10 cellular contexts compared by ENCODE assay signal in the genomic region with DNA sequence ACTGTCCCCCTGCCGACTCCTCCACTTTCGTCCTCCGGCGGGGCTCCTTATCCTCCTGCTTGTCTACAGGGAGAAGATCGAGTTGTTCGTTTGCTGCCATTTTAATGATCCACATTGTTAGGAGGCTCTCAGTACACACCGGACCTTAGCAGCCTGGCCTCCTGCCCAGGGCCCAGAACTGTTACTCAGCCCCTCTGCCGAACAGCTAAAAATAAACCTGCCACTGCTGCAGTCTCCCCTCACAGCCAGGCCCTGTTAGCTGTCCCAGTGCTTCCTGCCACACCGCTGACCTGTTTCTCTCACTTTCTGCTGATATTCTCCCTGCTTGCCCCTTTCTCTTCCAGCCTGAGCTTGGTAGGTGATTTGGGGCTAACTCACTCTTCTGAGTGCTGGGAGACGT. TPM values are rescaled to one million over a fixed set of nuclear protein-coding genes. Genes with fewer than 3 reads are reported as not detected.
DNase-seq lines count a peak whose midpoint lies in the region; ATAC-seq and TF ChIP-seq lines count a peak whose summit lies in the region.
"Had no signal": no experiment of that assay in that cellular context is flagged by ENCODE, and none has a peak within 500 bp of the region (broad histone marks: within the 10 kb centered on the region; RNA-seq: fewer than 3 reads in every experiment).

No MANE protein-coding gene starts in this region.

- no peak for TF ChIP-seq CTCF in HEK293 (tag by site-specific recombination; IDR thresholded peaks at IDR 0.05)
- no peak for TF ChIP-seq CTCF in brain (conservative IDR thresholded peaks at IDR 0.05)

- H3K36me3 Mint-ChIP-seq in brain = peaks cover 26% of the 10 kb centered on the region
- H3K36me3 Mint-ChIP-seq in immature natural killer cell = peaks cover 0 to 11% (median 0%) of the 10 kb centered on the region in 3 donors
- H3K36me3 Mint-ChIP-seq in stimulated activated effector memory CD8-positive, alpha-beta T cell treated with anti-CD3 and anti-CD28 coated beads, Interleukin-12 subunit alpha, Interleukin-12 subunit beta, amount 100 ng/mL, for 72 hours = peaks cover 41% of the 10 kb centered on the region

- H3K27me3 Mint-ChIP-seq in brain (no peaks in the 10 kb centered on the region), immature natural killer cell (ENCODE audit: low read depth in 3 of 3) (peaks cover 1 to 10% (median 2%) of the 10 kb centered on the region in 3 donors)

- H3K9me3 Mint-ChIP-seq in brain = no peaks in the 10 kb centered on the region
- no peaks in the 10 kb centered on the region for H3K9me3 Mint-ChIP-seq in immature natural killer cell
- no peaks in the 10 kb centered on the region for H3K9me3 Mint-ChIP-seq in stimulated activated effector memory CD8-positive, alpha-beta T cell treated with anti-CD3 and anti-CD28 coated beads, Interleukin-12 subunit alpha, Interleukin-12 subunit beta, amount 100 ng/mL, for 72 hours
- H3K9me3 Mint-ChIP-seq: T-helper 1 cell treated with Interleukin-12 subunit alpha and Interleukin-12 subunit beta and Interleukin-4 antibody, amounts not matched to agents 30 μg/mL and 1 μg/mL, for 36 hours had no signal

- H3K4me3 ChIP-seq in HEK293 (ENCODE audit: low read depth, low read length) = no peak overlapping the region

- H3K9me3 ChIP-seq in HEK293 (ENCODE audit: control insufficient read depth, insufficient read depth, low read depth, low read length) = no peaks in the 10 kb centered on the region

- POLR2A ChIA-PET in HEK293 (lab: Yijun Ruan, JAX) = interaction anchor here (0.9 kb wide), 1 partner anchor 23 kb away, joined by 3 read pairs; no protein-coding TSS in a partner anchor

- H3K4me1 ChIP-seq in HEK293 (ENCODE audit: control insufficient read depth, insufficient read depth, low read length) = no peaks in the 10 kb centered on the region; the same call in 1 of the 2 replicates

- CTCF ChIA-PET in HEK293 (lab: Yijun Ruan, JAX) = interaction anchor here (1.6 to 6.5 kb wide), 3 partner anchors 28 to 33 kb away, joined by 6 to 32 read pairs (median 24); no protein-coding TSS in a partner anchor

- H3K27ac ChIP-seq in HEK293 (ENCODE audit: extremely low read depth, low read depth, low read length) = no peak overlapping the region

- peak overlapping the region in 3 of 5 experiments; percentile 2 to 72 (median 51) for H3K4me3 Mint-ChIP-seq in brain
- H3K4me3 Mint-ChIP-seq in immature natural killer cell = peak overlapping the region; percentile 58 to 77 (median 77)
- H3K4me3 Mint-ChIP-seq in stimulated activated effector memory CD8-positive, alpha-beta T cell treated with anti-CD3 and anti-CD28 coated beads, Interleukin-12 subunit alpha, Interleukin-12 subunit beta, amount 100 ng/mL, for 72 hours = peak overlapping the region; percentile 22
- H3K4me3 Mint-ChIP-seq: T-helper 1 cell treated with Interleukin-12 subunit alpha and Interleukin-12 subunit beta and Interleukin-4 antibody, amounts not matched to agents 30 μg/mL and 1 μg/mL, for 36 hours had no signal

- H3K27ac Mint-ChIP-seq in brain (peak overlapping the region; percentile 31 to 80 (median 64)), immature natural killer cell (peak overlapping the region; percentile 51 to 93 (median 81))
- H3K27ac Mint-ChIP-seq in stimulated activated effector memory CD8-positive, alpha-beta T cell treated with anti-CD3 and anti-CD28 coated beads, Interleukin-12 subunit alpha, Interleukin-12 subunit beta, amount 100 ng/mL, for 72 hours = peak overlapping the region; percentile 88
- H3K27ac Mint-ChIP-seq: T-helper 1 cell treated with Interleukin-12 subunit alpha and Interleukin-12 subunit beta and Interleukin-4 antibody, amounts not matched to agents 30 μg/mL and 1 μg/mL, for 36 hours had no signal

- no peak for DNase-seq in immature natural killer cell
- no peak for DNase-seq in stimulated activated effector memory CD8-positive, alpha-beta T cell treated with anti-CD3 and anti-CD28 coated beads, Interleukin-12 subunit alpha, Interleukin-12 subunit beta, amount 100 ng/mL, for 72 hours (ENCODE audit: low spot score in 2 of 2)
- no peak for DNase-seq in activated CD4-positive, alpha-beta T cell treated with anti-CD3 and anti-CD28 coated beads, Interleukin-2, amount 50 U/mL, for 1 hour
- no peak for DNase-seq in NCI-H187 (lab: John Stamatoyannopoulos, UW)
- DNase-seq in putamen (ENCODE audit: low spot score) = no peak
- DNase-seq in NAMALWA (ENCODE audit: low spot score) = no peak
- DNase-seq: foreskin melanocyte had no signal

- H3K36me3 ChIP-seq in HEK293 (ENCODE audit: control insufficient read depth in 2 of 2, insufficient read depth in 1 of 2, low read length in 2 of 2) = peaks cover 0 to 9% of the 10 kb centered on the region in 2 experiments; a peak in 1 of 3 replicates

- peaks cover 91% of the 10 kb centered on the region for H3K4me1 Mint-ChIP-seq in brain
- peaks cover 94 to 100% of the 10 kb centered on the region in 2 donors for H3K4me1 Mint-ChIP-seq in immature natural killer cell
- peaks cover 100% of the 10 kb centered on the region for H3K4me1 Mint-ChIP-seq in stimulated activated effector memory CD8-positive, alpha-beta T cell treated with anti-CD3 and anti-CD28 coated beads, Interleukin-12 subunit alpha, Interleukin-12 subunit beta, amount 100 ng/mL, for 72 hours

- peak; percentile 17 for ATAC-seq in stimulated activated effector memory CD8-positive, alpha-beta T cell treated with anti-CD3 and anti-CD28 coated beads, Interleukin-12 subunit alpha, Interleukin-12 subunit beta, amount 100 ng/mL, for 72 hours

TF ChIP-seq in HEK293, 187 proteins besides CTCF, POLR2A, EP300 and RAD21:
- TF ChIP-seq PRDM1 (tag by site-specific recombination; IDR thresholded peaks at IDR 0.05) (peak; percentile 79), ZNF626 (tag by site-specific recombination; IDR thresholded peaks at IDR 0.05) (no peak), KLF9 (tag by site-specific recombination; IDR thresholded peaks at IDR 0.05; ENCODE audit: low read depth) (no peak), ZNF629 (tag by site-specific recombination; IDR thresholded peaks at IDR 0.05) (no peak), ZFP69B (tag by site-specific recombination; IDR thresholded peaks at IDR 0.05) (no peak), HOXD13 (CRISPR knock-in tag; IDR thresholded peaks at IDR 0.05; ENCODE audit: borderline replicate concordance) (no peak), PRDM10 (tag by site-specific recombination; IDR thresholded peaks at IDR 0.05) (peak; percentile 75), ZNF302 (tag by site-specific recombination; IDR thresholded peaks at IDR 0.05; ENCODE audit: low read depth) (no peak), FEZF1 (tag by site-specific recombination; IDR thresholded peaks at IDR 0.05) (peak; percentile 59), ZNF660 (tag by site-specific recombination; IDR thresholded peaks at IDR 0.05) (no peak), ZNF23 (tag by site-specific recombination; IDR thresholded peaks at IDR 0.05; ENCODE audit: borderline replicate concordance) (no peak), ZNF404 (tag by site-specific recombination; IDR thresholded peaks at IDR 0.05) (no peak), ZBTB21 (tag by site-specific recombination; IDR thresholded peaks at IDR 0.05) (no peak), SCRT1 (tag by site-specific recombination; IDR thresholded peaks at IDR 0.05; ENCODE audit: borderline replicate concordance) (no peak), ZNF624 (tag by site-specific recombination; IDR thresholded peaks at IDR 0.05) (no peak)
- TF ChIP-seq, protein P1, sequence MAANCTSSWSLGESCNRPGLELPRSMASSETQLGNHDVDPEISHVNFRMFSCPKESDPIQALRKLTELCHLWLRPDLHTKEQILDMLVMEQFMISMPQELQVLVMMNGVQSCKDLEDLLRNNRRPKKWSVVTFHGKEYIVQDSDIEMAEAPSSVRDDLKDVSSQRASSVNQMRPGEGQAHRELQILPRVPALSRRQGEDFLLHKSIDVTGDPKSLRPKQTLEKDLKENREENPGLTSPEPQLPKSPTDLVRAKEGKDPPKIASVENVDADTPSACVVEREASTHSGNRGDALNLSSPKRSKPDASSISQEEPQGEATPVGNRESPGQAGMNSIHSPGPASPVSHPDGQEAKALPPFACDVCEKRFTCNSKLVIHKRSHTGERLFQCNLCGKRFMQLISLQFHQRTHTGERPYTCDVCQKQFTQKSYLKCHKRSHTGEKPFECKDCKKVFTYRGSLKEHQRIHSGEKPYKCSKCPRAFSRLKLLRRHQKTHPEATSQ (tag by site-specific recombination; IDR thresholded peaks at IDR 0.05) = no peak

RNA-seq across cellular contexts. Expression of gene MAPKAPK2, which starts 8.3 kb away (rescaled TPM):
- polyA plus RNA-seq in brain (ENCODE audit: insufficient read depth, low read depth, low replicate concordance) = 86.2 TPM
- polyA plus RNA-seq in immature natural killer cell = 1 to 10 TPM; 3.5 to 7.2 (median 4.1) TPM

RNA-seq across cellular contexts. Expression of gene DYRK3, which starts 57.7 kb away (rescaled TPM):
- 4.9 TPM for polyA plus RNA-seq in brain (ENCODE audit: insufficient read depth, low read depth, low replicate concordance)
- polyA plus RNA-seq in immature natural killer cell = not detected

Comparison
In these comparisons a context has a peak if more than half of its experiments do, and no peak if none do; other contexts are left out.
1. H3K4me3 Mint-ChIP-seq: peak in every context shown above with its lines; median percentile 77 in immature natural killer cell; 51 in brain; 22 in stimulated activated effector memory CD8-positive, alpha-beta T cell treated with anti-CD3 and anti-CD28 coated beads, Interleukin-12 subunit alpha, Interleukin-12 subunit beta, amount 100 ng/mL, for 72 hours.
2. RNA of gene MAPKAPK2, which starts 8.3 kb away (polyA plus RNA-seq): 86.2 TPM in brain (single experiment); 3.5 to 7.2 TPM in immature natural killer cell; every median in the first group is over 10 times any median in the second.
3. Peak in every context shown above with its lines, with median percentiles within 50 percentile points of each other: H3K27ac Mint-ChIP-seq.